In genomic region chr11:102111011-102111786, GRCh38 we compare ENCODE assay signal across 8 cellular contexts. TPM values are rescaled to one million over a fixed set of nuclear protein-coding genes. Genes with fewer than 3 reads are reported as not detected.
DNase-seq lines count a peak whose midpoint lies in the region; ATAC-seq lines count a peak whose summit lies in the region.

No MANE protein-coding gene starts in this region.

- no peak for DNase-seq in activated T-cell treated with anti-CD3 and anti-CD28 coated beads, Interleukin-2, amount 50 U/mL, for 24 hours
- no peak for DNase-seq in activated T-cell treated with anti-CD3 and anti-CD28 coated beads, Interleukin-2, amount 50 U/mL, for 1 hour
- peak; percentile 80 to 83 for DNase-seq in SJCRH30
- DNase-seq in dermis blood vessel endothelial cell = peak; percentile 72
- peak; percentile 97 for DNase-seq in left kidney (ENCODE audit: low read depth, low spot score)
- DNase-seq in stimulated activated naive CD8-positive, alpha-beta T cell treated with anti-CD3 and anti-CD28 coated beads, Interleukin-15, Interleukin-2, amounts not matched to agents 100 U/mL and 50 U/mL, for 24 hours = peak; percentile 11
- DNase-seq in NCI-H187 (lab: John Stamatoyannopoulos, UW) = no peak

- no peak overlapping the region for H3K27ac Mint-ChIP-seq in activated T-cell treated with anti-CD3 and anti-CD28 coated beads, Interleukin-2, amount 50 U/mL, for 24 hours

- H3K36me3 Mint-ChIP-seq in activated T-cell treated with anti-CD3 and anti-CD28 coated beads, Interleukin-2, amount 50 U/mL, for 24 hours (ENCODE audit: low read depth) = peaks cover 2% of the 10 kb centered on the region

- peaks cover 65% of the 10 kb centered on the region for H3K27me3 Mint-ChIP-seq in activated T-cell treated with anti-CD3 and anti-CD28 coated beads, Interleukin-2, amount 50 U/mL, for 24 hours

- ATAC-seq in stimulated activated naive CD8-positive, alpha-beta T cell treated with anti-CD3 and anti-CD28 coated beads, Interleukin-15, Interleukin-2, amounts not matched to agents 100 U/mL and 50 U/mL, for 24 hours = peak; percentile 28
- ATAC-seq in HG02678 (IDR thresholded peaks at IDR 0.05; ENCODE audit: unreplicated experiment) = no peak

- H3K27ac ChIP-seq in SJCRH30 = peak overlapping the region; percentile 92

- H3K9me3 ChIP-seq in SJCRH30 (replicated peaks) = no peaks in the 10 kb centered on the region

- H3K9me3 Mint-ChIP-seq in activated T-cell treated with anti-CD3 and anti-CD28 coated beads, Interleukin-2, amount 50 U/mL, for 24 hours = no peaks in the 10 kb centered on the region

- H3K4me1 ChIP-seq in SJCRH30 = peaks cover 3% of the 10 kb centered on the region

- peak overlapping the region; percentile 76 for H3K4me3 ChIP-seq in SJCRH30

- peaks cover 11% of the 10 kb centered on the region for H3K36me3 ChIP-seq in SJCRH30

- H3K27me3 ChIP-seq in SJCRH30 = no peaks in the 10 kb centered on the region

- peak overlapping the region; percentile 67 for H3K4me3 Mint-ChIP-seq in activated T-cell treated with anti-CD3 and anti-CD28 coated beads, Interleukin-2, amount 50 U/mL, for 24 hours

- peaks cover 15% of the 10 kb centered on the region for H3K4me1 Mint-ChIP-seq in activated T-cell treated with anti-CD3 and anti-CD28 coated beads, Interleukin-2, amount 50 U/mL, for 24 hours (ENCODE audit: low read depth)

RNA-seq across cellular contexts. Expression of gene YAP1, which starts 1.0 kb away (rescaled TPM):
- total RNA-seq in SJCRH30 (2014; rRNA removed; shearing (Covaris generic)) = 37.5 and 42.7 TPM in 2 replicates
- total RNA-seq in dermis blood vessel endothelial cell = 84.2 and 85.0 TPM in 2 replicates

Comparison
In these comparisons a context has a peak if more than half of its experiments do, and no peak if none do; other contexts are left out.
1. DNase-seq: peak in SJCRH30 (2 of 2), dermis blood vessel endothelial cell (single experiment), left kidney (single experiment) and stimulated activated naive CD8-positive, alpha-beta T cell treated with anti-CD3 and anti-CD28 coated beads, Interleukin-15, Interleukin-2, amounts not matched to agents 100 U/mL and 50 U/mL, for 24 hours (single experiment); none in activated T-cell treated with anti-CD3 and anti-CD28 coated beads, Interleukin-2, amount 50 U/mL, for 24 hours (single experiment), activated T-cell treated with anti-CD3 and anti-CD28 coated beads, Interleukin-2, amount 50 U/mL, for 1 hour (single experiment) and NCI-H187 (0 of 2).